2 cellular contexts compared by ENCODE assay signal in the genomic region with DNA sequence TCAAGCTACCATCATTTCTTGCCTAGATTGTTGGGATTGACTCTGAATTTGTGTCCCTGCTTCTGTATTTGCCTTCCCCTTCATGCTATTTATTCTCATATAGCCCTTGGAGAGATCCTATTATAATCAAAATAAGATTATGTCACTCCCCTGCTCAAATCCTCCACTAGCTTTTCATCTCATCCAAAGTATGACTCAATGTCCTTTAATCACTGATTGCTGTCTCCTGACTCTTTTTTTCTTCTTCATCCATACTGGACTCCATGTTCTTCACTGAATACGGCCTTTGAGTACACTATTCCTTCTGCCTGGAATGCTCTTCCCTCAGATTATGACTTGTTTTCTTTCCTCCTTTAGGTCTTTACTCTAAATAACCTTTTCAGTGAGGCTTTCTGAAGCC.
TF ChIP-seq lines count a peak whose summit lies in the region.

No MANE protein-coding gene starts in this region.

TF ChIP-seq in HEK293, 187 proteins besides CTCF, POLR2A, EP300 and RAD21:
- TF ChIP-seq ZNF701 (tag by site-specific recombination; IDR thresholded peaks at IDR 0.05): no peak
- no peak for TF ChIP-seq KLF1 (tag by site-specific recombination; IDR thresholded peaks at IDR 0.05)
- TF ChIP-seq SCRT1 (tag by site-specific recombination; IDR thresholded peaks at IDR 0.05; ENCODE audit: borderline replicate concordance): no peak
- TF ChIP-seq ZBTB17 (tag by site-specific recombination; IDR thresholded peaks at IDR 0.05): peak; percentile 45; the same call in 1 of the 2 replicates
- no peak for TF ChIP-seq ATF2 (tag by site-specific recombination; IDR thresholded peaks at IDR 0.05; ENCODE audit: low read depth)
- TF ChIP-seq ZNF580 (tag by site-specific recombination; IDR thresholded peaks at IDR 0.05): no peak
- no peak for TF ChIP-seq ZNF837 (tag by site-specific recombination; IDR thresholded peaks at IDR 0.05)
- no peak for TF ChIP-seq ZBTB20 (tag by site-specific recombination; IDR thresholded peaks at IDR 0.05)
- no peak for TF ChIP-seq ZNF521 (tag by site-specific recombination; IDR thresholded peaks at IDR 0.05)

TF ChIP-seq in K562, 482 proteins besides CTCF, POLR2A, EP300 and RAD21:
- TF ChIP-seq HMBOX1 (IDR thresholded peaks at IDR 0.05): no peak
- TF ChIP-seq ZNF449 (CRISPR knock-in tag; IDR thresholded peaks at IDR 0.05): no peak
- TF ChIP-seq SMARCB1 (IDR thresholded peaks at IDR 0.05; ENCODE audit: insufficient read length, low read depth): no peak
- TF ChIP-seq ZNF398 (CRISPR knock-in tag; IDR thresholded peaks at IDR 0.05): no peak
- TF ChIP-seq RERE (CRISPR knock-in tag; IDR thresholded peaks at IDR 0.05; ENCODE audit: borderline replicate concordance): no peak
- no peak for TF ChIP-seq ZNF347 (CRISPR knock-in tag; IDR thresholded peaks at IDR 0.05; ENCODE audit: low read depth)
- TF ChIP-seq, protein P1, sequence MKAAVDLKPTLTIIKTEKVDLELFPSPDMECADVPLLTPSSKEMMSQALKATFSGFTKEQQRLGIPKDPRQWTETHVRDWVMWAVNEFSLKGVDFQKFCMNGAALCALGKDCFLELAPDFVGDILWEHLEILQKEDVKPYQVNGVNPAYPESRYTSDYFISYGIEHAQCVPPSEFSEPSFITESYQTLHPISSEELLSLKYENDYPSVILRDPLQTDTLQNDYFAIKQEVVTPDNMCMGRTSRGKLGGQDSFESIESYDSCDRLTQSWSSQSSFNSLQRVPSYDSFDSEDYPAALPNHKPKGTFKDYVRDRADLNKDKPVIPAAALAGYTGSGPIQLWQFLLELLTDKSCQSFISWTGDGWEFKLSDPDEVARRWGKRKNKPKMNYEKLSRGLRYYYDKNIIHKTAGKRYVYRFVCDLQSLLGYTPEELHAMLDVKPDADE (conservative IDR thresholded peaks at IDR 0.05; ENCODE audit: control insufficient read depth, low read depth, low read length): no peak
- no peak for TF ChIP-seq POLR3G (IDR thresholded peaks at IDR 0.05; ENCODE audit: extremely low read depth, insufficient read length, insufficient replicate concordance)
- no peak for TF ChIP-seq TFAM (CRISPR knock-in tag; conservative IDR thresholded peaks at IDR 0.05)
